26 cellular contexts compared by ENCODE assay signal in genomic region chr1:88514544-88514943, GRCh38.
"Had no signal": no experiment of that assay in that cellular context is flagged by ENCODE, and none has a peak within 500 bp of the region (broad histone marks: within the 10 kb centered on the region; RNA-seq: fewer than 3 reads in every experiment).

No MANE protein-coding gene starts in this region.

- H3K4me1 ChIP-seq: suprapubic skin, testis, thyroid gland, tibial artery, upper lobe of left lung, uterus had no signal

- H3K9me3 ChIP-seq: stomach, suprapubic skin, testis, thoracic aorta, thyroid gland, tibial artery, tibial nerve, transverse colon, upper lobe of left lung, upper lobe of right lung, uterus, vagina had no signal

- DNase-seq: stimulated activated CD4-positive, alpha-beta T cell treated with anti-CD3 and anti-CD28 coated beads, Interleukin-2, amount 100 ng/mL, for 48 hours; stimulated activated CD4-positive, alpha-beta T cell treated with anti-CD3 and anti-CD28 coated beads, Interleukin-4, amount 100 ng/mL, for 1 hour; stimulated activated CD4-positive, alpha-beta T cell treated with anti-CD3 and anti-CD28 coated beads, Interleukin-4, amount 100 ng/mL, for 24 hours; stimulated activated CD4-positive, alpha-beta T cell treated with anti-CD3 and anti-CD28 coated beads, Interleukin-4, amount 100 ng/mL, for 4 hours; stimulated activated CD8-positive, alpha-beta memory T cell treated with anti-CD3 and anti-CD28 coated beads, Interleukin-4, amount 100 ng/mL, for 48 hours; stimulated activated naive B cell treated with anti-CD40 and anti-IgM and Interleukin-4, amounts not matched to agents 10 μg/mL and 1 μg/mL and 100 μg/mL, for 72 hours; stimulated activated naive CD4-positive, alpha-beta T cell; stimulated activated naive CD4-positive, alpha-beta T cell treated with Interleukin-2 at 50 U/mL for 16 hours; stimulated activated naive CD8-positive, alpha-beta T cell treated with anti-CD3 and anti-CD28 coated beads, Interleukin-15, amount 100 ng/mL, for 72 hours; stimulated activated naive CD8-positive, alpha-beta T cell treated with anti-CD3 and anti-CD28 coated beads, Interleukin-15, Interleukin-2, amounts not matched to agents 100 U/mL and 50 U/mL, for 24 hours; stomach; substantia nigra; testis; thyroid gland; tibial artery; transverse colon; trophoblast cell; upper lobe of left lung; upper lobe of right lung; uterus had no signal

- H3K27ac ChIP-seq: stomach, suprapubic skin, testis, thoracic aorta, thyroid gland, tibial artery, tibial nerve, transverse colon, upper lobe of left lung, upper lobe of right lung, uterus, vagina had no signal

- H3K4me3 ChIP-seq: stomach, suprapubic skin, testis, thoracic aorta, thyroid gland, tibial artery, tibial nerve, transverse colon, upper lobe of left lung, upper lobe of right lung, uterus, vagina had no signal

- H3K36me3 ChIP-seq: stomach, suprapubic skin, thoracic aorta, thyroid gland, tibial artery, tibial nerve, transverse colon, upper lobe of left lung, upper lobe of right lung, uterus, vagina had no signal

- ATAC-seq: stimulated activated effector memory CD8-positive, alpha-beta T cell treated with anti-CD3 and anti-CD28 coated beads, Interleukin-12 subunit alpha, Interleukin-12 subunit beta, amount 100 ng/mL, for 72 hours; stimulated activated memory B cell treated with anti-CD40 and anti-IgM and Interleukin-4, amounts not matched to agents 10 μg/mL and 1 μg/mL and 100 μg/mL, for 72 hours; stimulated activated naive B cell treated with anti-CD40 and anti-IgM and Interleukin-4, amounts not matched to agents 10 μg/mL and 1 μg/mL and 100 μg/mL, for 72 hours; stimulated activated naive CD8-positive, alpha-beta T cell treated with anti-CD3 and anti-CD28 coated beads, Interleukin-15, amount 100 ng/mL, for 72 hours; stimulated activated naive CD8-positive, alpha-beta T cell treated with anti-CD3 and anti-CD28 coated beads, Interleukin-15, Interleukin-2, amounts not matched to agents 100 U/mL and 50 U/mL, for 24 hours; upper lobe of right lung had no signal

- H3K27me3 ChIP-seq: stomach, suprapubic skin, testis, thyroid gland, tibial artery, tibial nerve, transverse colon, upper lobe of left lung, upper lobe of right lung, uterus, vagina had no signal
